Comparison of ENCODE assay signal across 17 cellular contexts in the genomic region with DNA sequence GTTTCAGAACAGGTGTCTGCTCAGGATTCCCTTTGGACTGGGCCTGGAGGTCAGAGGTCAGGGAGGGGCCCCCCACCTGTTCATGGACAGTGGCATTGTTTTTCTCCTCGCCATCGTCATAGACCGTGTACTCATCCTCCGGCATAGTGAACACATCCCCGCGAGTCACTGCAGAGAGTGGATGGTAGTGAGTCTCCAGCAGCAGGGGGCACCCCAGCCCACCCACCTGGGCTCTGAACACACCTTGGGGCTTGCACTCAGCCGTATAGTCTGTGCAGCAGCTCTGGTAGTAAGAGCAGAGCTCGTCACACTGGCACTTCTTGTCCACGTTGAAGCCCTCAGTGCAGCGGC. TPM values are rescaled to one million over a fixed set of nuclear protein-coding genes. Genes with fewer than 3 reads are reported as not detected.
DNase-seq lines count a peak whose midpoint lies in the region; ATAC-seq and TF ChIP-seq lines count a peak whose summit lies in the region.
"Had no signal": no experiment of that assay in that cellular context is flagged by ENCODE, and none has a peak within 500 bp of the region (broad histone marks: within the 10 kb centered on the region; RNA-seq: fewer than 3 reads in every experiment).

No MANE protein-coding gene starts in this region.

- peak overlapping the region in 4 of 8 donors; percentile 18 to 100 (median 72) for H3K4me3 Mint-ChIP-seq in CD4-positive, alpha-beta memory T cell
- H3K4me3 Mint-ChIP-seq in brain = peak overlapping the region in 3 of 5 experiments; percentile 29 to 85 (median 53)
- peak overlapping the region in 2 of 3 experiments; percentile 34 to 58 for H3K4me3 Mint-ChIP-seq in nephron

- peaks cover 11 to 25% (median 16%) of the 10 kb centered on the region in 4 donors for H3K4me1 Mint-ChIP-seq in CD4-positive, alpha-beta memory T cell
- H3K4me1 Mint-ChIP-seq in brain = peaks cover 33% of the 10 kb centered on the region
- H3K4me1 Mint-ChIP-seq in nephron = peaks cover 16% of the 10 kb centered on the region

- H3K4me3 ChIP-seq in CD4-positive, alpha-beta memory T cell (ENCODE audit: low read length in 2 of 2) = no peak overlapping the region
- H3K4me3 ChIP-seq in HEK293 (ENCODE audit: low read depth, low read length) = no peak overlapping the region
- H3K4me3 ChIP-seq: GM23338 had no signal

- peaks cover 1% of the 10 kb centered on the region for H3K36me3 ChIP-seq in CD4-positive, alpha-beta memory T cell (ENCODE audit: insufficient read depth, low read length)
- H3K36me3 ChIP-seq in HEK293 (ENCODE audit: control insufficient read depth in 2 of 2, insufficient read depth in 1 of 2, low read length in 2 of 2) = peaks cover 0 to 6% of the 10 kb centered on the region in 2 experiments; a peak in 2 of 3 replicates

- POLR2A ChIA-PET in CD4-positive, alpha-beta memory T cell (lab: Charles Lee; ENCODE audit: partially characterized antibody) = interaction anchor here (6.5 kb wide), 1 partner anchor 13 kb away, joined by 62 read pairs; the partner anchor contains the start of gene POLDIP2
- POLR2A ChIA-PET in HEK293 (lab: Yijun Ruan, JAX) = interaction anchor here (1.1 to 7.1 kb wide), 4 partner anchors 11 to 34 kb away, joined by 3 to 66 read pairs (median 9); partner anchors contain the start of genes IFT20, POLDIP2 and TNFAIP1

- peaks cover 14% of the 10 kb centered on the region for H3K4me1 ChIP-seq in CD4-positive, alpha-beta memory T cell (ENCODE audit: insufficient read depth, low read length)
- H3K4me1 ChIP-seq in HEK293 (ENCODE audit: control insufficient read depth, insufficient read depth, low read length) = peaks cover 13% of the 10 kb centered on the region

- H3K9me3 Mint-ChIP-seq in CD4-positive, alpha-beta memory T cell = no peaks in the 10 kb centered on the region
- H3K9me3 Mint-ChIP-seq in brain = peaks cover 0 to 3% (median 0%) of the 10 kb centered on the region in 5 experiments
- H3K9me3 Mint-ChIP-seq in nephron = no peaks in the 10 kb centered on the region
- H3K9me3 Mint-ChIP-seq: GM23338 had no signal

- peak overlapping the region in 5 of 7 donors; percentile 5 to 97 (median 88) for H3K27ac Mint-ChIP-seq in CD4-positive, alpha-beta memory T cell
- H3K27ac Mint-ChIP-seq in brain (peak overlapping the region in 3 of 5 experiments; percentile 21 to 99 (median 90)), nephron (peak overlapping the region in 1 of 3 experiments; percentile 65)

- H3K27me3 Mint-ChIP-seq in CD4-positive, alpha-beta memory T cell = no peaks in the 10 kb centered on the region
- H3K27me3 Mint-ChIP-seq in brain = no peaks in the 10 kb centered on the region
- H3K27me3 Mint-ChIP-seq in nephron (ENCODE audit: low read depth) = peaks cover 14% of the 10 kb centered on the region

- peaks cover 0 to 3% of the 10 kb centered on the region in 2 donors for H3K36me3 Mint-ChIP-seq in CD4-positive, alpha-beta memory T cell
- H3K36me3 Mint-ChIP-seq in brain = no peaks in the 10 kb centered on the region
- no peaks in the 10 kb centered on the region for H3K36me3 Mint-ChIP-seq in nephron (ENCODE audit: low read depth)

- DNase-seq in CD4-positive, alpha-beta memory T cell = no peak
- DNase-seq in sciatic nerve (ENCODE audit: low spot score) (no peak), KBM-7 (no peak), SIG-M5 treated with dmso at 0.1 percent for 504 hours (lab: John Stamatoyannopoulos, UW; ENCODE audit: unreplicated experiment) (no peak)
- DNase-seq in stimulated activated CD4-positive, alpha-beta T cell treated with anti-CD3 and anti-CD28 coated beads, Interleukin-12 subunit alpha, Interleukin-12 subunit beta, amount 100 ng/mL, for 4 hours = no peak
- DNase-seq: caudate nucleus; stimulated activated naive CD8-positive, alpha-beta T cell treated with anti-CD3 and anti-CD28 coated beads, Interleukin-15, Interleukin-2, amounts not matched to agents 100 U/mL and 50 U/mL, for 24 hours had no signal

- in situ Hi-C loops in KBM-7 (cut with MboI; ENCODE audit: low pct_unique_long_range_greater_than_20kb, low sequenced_read_pairs) = no loop called here

- intact Hi-C loops in CD4-positive, alpha-beta memory T cell (cut with micrococcal nuclease) = no loop called here
- intact Hi-C loops in sciatic nerve (cut with DNase I) = no loop called here

- CTCF ChIA-PET in CD4-positive, alpha-beta memory T cell (lab: Charles Lee; ENCODE audit: partially characterized antibody) = interaction anchor here (0.6 to 2.3 kb wide), 3 partner anchors 15 to 47 kb away, joined by 3 to 6 read pairs (median 3); no protein-coding TSS in a partner anchor
- CTCF ChIA-PET in HEK293 (lab: Yijun Ruan, JAX) = interaction anchor here (0.5 to 1.5 kb wide), 10 partner anchors 9 to 489 kb away, joined by 3 to 5 read pairs (median 4); no protein-coding TSS in a partner anchor

- no peak for ATAC-seq in sciatic nerve
- ATAC-seq: stimulated activated naive CD8-positive, alpha-beta T cell treated with anti-CD3 and anti-CD28 coated beads, Interleukin-15, Interleukin-2, amounts not matched to agents 100 U/mL and 50 U/mL, for 24 hours had no signal

- H3K27ac ChIP-seq in CD4-positive, alpha-beta memory T cell (ENCODE audit: low read depth, low read length) = no peak overlapping the region
- H3K27ac ChIP-seq in HEK293 (ENCODE audit: extremely low read depth, low read depth, low read length) = no peak overlapping the region

- H3K27me3 ChIP-seq in CD4-positive, alpha-beta memory T cell (ENCODE audit: insufficient read depth, low read length) = no peaks in the 10 kb centered on the region

- TF ChIP-seq CTCF in HEK293 (tag by site-specific recombination; IDR thresholded peaks at IDR 0.05) (peak; percentile 25; the same call in 1 of the 2 replicates), brain (conservative IDR thresholded peaks at IDR 0.05) (no peak), nephron (IDR thresholded peaks at IDR 0.05; ENCODE audit: unreplicated experiment in 3 of 3) (no peak)

- H3K9me3 ChIP-seq in CD4-positive, alpha-beta memory T cell (ENCODE audit: control insufficient read depth in 1 of 2, low read length in 2 of 2) = no peaks in the 10 kb centered on the region
- no peaks in the 10 kb centered on the region for H3K9me3 ChIP-seq in HEK293 (ENCODE audit: control insufficient read depth, insufficient read depth, low read depth, low read length)

TF ChIP-seq in HEK293, 187 proteins besides CTCF, POLR2A, EP300 and RAD21:
- TF ChIP-seq SCRT2 (tag by site-specific recombination; IDR thresholded peaks at IDR 0.05) (0 out of 2 replicates have a peak, but pooled peaks have one; percentile 21), BCL11B (tag by site-specific recombination; IDR thresholded peaks at IDR 0.05; ENCODE audit: low read depth) (0 out of 2 replicates have a peak, but pooled peaks have one; percentile 24), ZNF473 (tag by site-specific recombination; IDR thresholded peaks at IDR 0.05) (no peak), GLIS2 (tag by site-specific recombination; IDR thresholded peaks at IDR 0.05) (0 out of 2 replicates have a peak, but pooled peaks have one; percentile 31)
TF ChIP-seq in HEK293: peak in this region for 3.

RNA-seq across cellular contexts. Expression of gene VTN, which starts 0.4 kb away (rescaled TPM):
- total RNA-seq in CD4-positive, alpha-beta memory T cell = under 1 TPM in 1 of 2 experiments, not detected in 1; 0.28 TPM
- polyA plus RNA-seq in CD4-positive, alpha-beta memory T cell = not detected
- 0.56 TPM for polyA plus RNA-seq in brain (ENCODE audit: insufficient read depth, low read depth, low replicate concordance)
- total RNA-seq in sciatic nerve = 2.1 TPM
- total RNA-seq: endothelial cell of umbilical vein, glomerular endothelial cell, GM23338 had no signal

RNA-seq across cellular contexts. Expression of gene SARM1, which starts 1.8 kb away (rescaled TPM):
- total RNA-seq in CD4-positive, alpha-beta memory T cell = 10 to 100 TPM; 37.6 to 40.3 TPM
- polyA plus RNA-seq in CD4-positive, alpha-beta memory T cell = 1 to 10 TPM; 7.3 to 9.7 TPM
- polyA plus RNA-seq in brain (ENCODE audit: insufficient read depth, low read depth, low replicate concordance) = 55.8 TPM
- 12.7 TPM for total RNA-seq in sciatic nerve

RNA-seq across cellular contexts. Expression of gene SEBOX, which starts 4.7 kb away (rescaled TPM):
- not detected for total RNA-seq in CD4-positive, alpha-beta memory T cell
- not detected for polyA plus RNA-seq in CD4-positive, alpha-beta memory T cell
- polyA plus RNA-seq in brain (ENCODE audit: insufficient read depth, low read depth, low replicate concordance) = not detected
- total RNA-seq in sciatic nerve = not detected
- total RNA-seq: activated CD8-positive, alpha-beta memory T cell treated with anti-CD3 and anti-CD28 coated beads for 36 hours; endothelial cell of umbilical vein; glomerular endothelial cell; GM23338; kidney; LHCN-M2; SK-MEL-5 had no signal
- polyA plus RNA-seq: endothelial cell of umbilical vein, GM23338 had no signal

RNA-seq across cellular contexts. Expression of gene POLDIP2, which starts 12.3 kb away (rescaled TPM):
- total RNA-seq in CD4-positive, alpha-beta memory T cell = 10 to 100 TPM; 27.8 to 28.7 TPM
- polyA plus RNA-seq in CD4-positive, alpha-beta memory T cell = 100 to 1,000 TPM in 1 of 2 donors, 10 to 100 TPM in 1; 67.8 to 125 TPM
- 111 TPM for polyA plus RNA-seq in brain (ENCODE audit: insufficient read depth, low read depth, low replicate concordance)
- total RNA-seq in sciatic nerve = 30.0 TPM

RNA-seq across cellular contexts. Expression of gene TNFAIP1, which starts 34.1 kb away (rescaled TPM):
- total RNA-seq in CD4-positive, alpha-beta memory T cell = 10 to 100 TPM; 26.2 to 32.1 TPM
- polyA plus RNA-seq in CD4-positive, alpha-beta memory T cell = 10 to 100 TPM in 1 of 2 donors, 1 to 10 TPM in 1; 4.1 to 16.1 TPM
- polyA plus RNA-seq in brain (ENCODE audit: insufficient read depth, low read depth, low replicate concordance) = 43.1 TPM
- 75.0 TPM for total RNA-seq in sciatic nerve
